In the genomic region with DNA sequence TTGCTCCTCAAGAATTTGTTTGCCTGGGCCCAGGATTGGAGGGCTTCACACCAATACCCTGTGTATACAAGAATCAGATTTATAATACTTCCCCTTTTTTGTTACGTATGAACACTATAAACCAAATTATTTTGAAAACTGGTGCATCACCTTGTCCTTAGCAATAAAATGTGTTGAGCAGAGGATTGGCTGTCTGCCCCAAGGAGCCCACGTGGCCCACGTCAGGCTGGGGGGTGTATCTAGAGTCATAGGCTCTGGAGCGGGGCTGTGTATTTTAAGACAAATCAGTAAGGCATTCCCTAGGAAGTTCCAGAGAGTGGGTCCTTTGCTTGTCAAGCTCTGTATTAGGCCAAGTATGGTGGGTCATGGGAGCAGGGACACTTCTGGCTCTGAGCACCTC, we compare ENCODE assay signal across 15 cellular contexts. TPM values are rescaled to one million over a fixed set of nuclear protein-coding genes. Genes with fewer than 3 reads are reported as not detected.
DNase-seq lines count a peak whose midpoint lies in the region; ATAC-seq, FAIRE-seq and TF ChIP-seq lines count a peak whose summit lies in the region.
"Had no signal": no experiment of that assay in that cellular context is flagged by ENCODE, and none has a peak within 500 bp of the region (broad histone marks: within the 10 kb centered on the region; RNA-seq: fewer than 3 reads in every experiment).

No MANE protein-coding gene starts in this region.

- no peaks in the 10 kb centered on the region for H3K27me3 ChIP-seq in CD4-positive, alpha-beta T cell (ENCODE audit: control insufficient read depth, insufficient read depth, low read length)
- no peaks in the 10 kb centered on the region for H3K27me3 ChIP-seq in HL-60 (ENCODE audit: insufficient read depth, poor library complexity, severe bottlenecking)
- H3K27me3 ChIP-seq in small intestine (ENCODE audit: control insufficient read depth in 2 of 2, insufficient read depth in 2 of 2, low read length in 2 of 2), result no peaks in the 10 kb centered on the region
- H3K27me3 ChIP-seq: esophagus squamous epithelium, left lung, Peyer's patch had no signal

- TF ChIP-seq CTCF in CD4-positive, alpha-beta T cell (IDR thresholded peaks at IDR 0.05), result no peak
- TF ChIP-seq CTCF in HL-60 (IDR thresholded peaks at IDR 0.05; ENCODE audit: insufficient read depth, low read length), result no peak
- no peak for TF ChIP-seq CTCF in activated CD8-positive, alpha-beta T cell treated with anti-CD3 and anti-CD28 coated beads for 36 hours (IDR thresholded peaks at IDR 0.05)

- no peaks in the 10 kb centered on the region for H3K4me1 ChIP-seq in small intestine (ENCODE audit: control insufficient read depth in 2 of 2, insufficient read depth in 1 of 2, low read depth in 1 of 2, low read length in 1 of 2)

- intact Hi-C loops in CD4-positive, alpha-beta T cell (cut with DNase I, micrococcal nuclease), result loop anchor here in 1 of 2 experiments (5.0 to 10.0 kb wide), 2 partner anchors 242 to 1879 kb away; a partner anchor contains a TSS
- intact Hi-C loops in activated CD8-positive, alpha-beta T cell treated with anti-CD3 and anti-CD28 coated beads for 36 hours (cut with micrococcal nuclease), result no loop called here

- H3K27ac ChIP-seq in CD4-positive, alpha-beta T cell (ENCODE audit: low read depth, low read length), result no peak overlapping the region
- H3K27ac ChIP-seq in HL-60 (replicated peaks) (peak overlapping the region; percentile 83), small intestine (ENCODE audit: low read depth in 1 of 2, low read length in 1 of 2) (no peak overlapping the region)
- H3K27ac ChIP-seq: coronary artery, esophagus squamous epithelium, left lung, Peyer's patch had no signal

- H3K27ac Mint-ChIP-seq in CD4-positive, alpha-beta T cell, result peak overlapping the region; percentile 30
- H3K27ac Mint-ChIP-seq in activated CD8-positive, alpha-beta T cell treated with anti-CD3 and anti-CD28 coated beads for 36 hours, result no peak overlapping the region
- peak overlapping the region in 3 of 10 donors; percentile 32 to 59 (median 50) for H3K27ac Mint-ChIP-seq in naive thymus-derived CD8-positive, alpha-beta T cell

- POLR2A ChIA-PET in CD4-positive, alpha-beta T cell (lab: Charles Lee), result no interaction called here
- POLR2A ChIA-PET in activated CD8-positive, alpha-beta T cell treated with anti-CD3 and anti-CD28 coated beads for 36 hours (lab: Charles Lee), result interaction anchor here (0.7 to 3.6 kb wide), 2 partner anchors 55 to 251 kb away, joined by 3 to 24 read pairs; a partner anchor contains a TSS
- POLR2A ChIA-PET in naive thymus-derived CD8-positive, alpha-beta T cell (lab: Charles Lee), result interaction anchor here (0.7 to 2.1 kb wide), 2 partner anchors 55 to 926 kb away, joined by 3 to 5 read pairs; a partner anchor contains a TSS

- CTCF ChIA-PET in CD4-positive, alpha-beta T cell (lab: Charles Lee), result no interaction called here
- CTCF ChIA-PET in activated CD8-positive, alpha-beta T cell treated with anti-CD3 and anti-CD28 coated beads for 36 hours (lab: Charles Lee), result interaction anchor here (0.9 to 1.9 kb wide), 2 partner anchors 226 to 230 kb away, joined by 4 to 7 read pairs; no protein-coding TSS in a partner anchor

- no peaks in the 10 kb centered on the region for H3K9me3 Mint-ChIP-seq in CD4-positive, alpha-beta T cell
- H3K9me3 Mint-ChIP-seq in activated CD8-positive, alpha-beta T cell treated with anti-CD3 and anti-CD28 coated beads for 36 hours, result no peaks in the 10 kb centered on the region
- no peaks in the 10 kb centered on the region for H3K9me3 Mint-ChIP-seq in naive thymus-derived CD8-positive, alpha-beta T cell

- no peak for DNase-seq in CD4-positive, alpha-beta T cell
- no peak for DNase-seq in HL-60 (ENCODE audit: low read depth in 1 of 2, low spot score in 1 of 2)
- no peak for DNase-seq in activated CD8-positive, alpha-beta T cell treated with anti-CD3 and anti-CD28 coated beads for 36 hours
- DNase-seq in naive thymus-derived CD8-positive, alpha-beta T cell, result no peak
- DNase-seq in GM12892 (ENCODE audit: insufficient read length), result no peak
- DNase-seq in SKM-1 treated with dmso at 0.1 percent for 144 hours (lab: John Stamatoyannopoulos, UW; ENCODE audit: unreplicated experiment), result no peak
- no peak for DNase-seq in small intestine
- DNase-seq: esophagus squamous epithelium; hippocampal formation; left lung; NCI-H1092; Peyer's patch; stimulated activated CD4-positive, alpha-beta T cell treated with anti-CD3 and anti-CD28 coated beads, Interleukin-4, amount 100 ng/mL, for 4 hours had no signal

- ATAC-seq in CD4-positive, alpha-beta T cell (ENCODE audit: poor library complexity), result no peak
- ATAC-seq in activated CD8-positive, alpha-beta T cell treated with anti-CD3 and anti-CD28 coated beads for 36 hours, result no peak
- no peak for ATAC-seq in naive thymus-derived CD8-positive, alpha-beta T cell
- ATAC-seq: left lung, sciatic nerve had no signal

- peak overlapping the region; percentile 91 for H3K4me3 Mint-ChIP-seq in CD4-positive, alpha-beta T cell
- peak overlapping the region; percentile 81 for H3K4me3 Mint-ChIP-seq in activated CD8-positive, alpha-beta T cell treated with anti-CD3 and anti-CD28 coated beads for 36 hours
- peak overlapping the region in 6 of 10 donors; percentile 34 to 90 (median 84) for H3K4me3 Mint-ChIP-seq in naive thymus-derived CD8-positive, alpha-beta T cell

- 71 to 87% (median 82%) methylated on average over 4 of the region's 4 CpGs for WGBS in small intestine, 3 donors

- H3K4me3 ChIP-seq in HL-60 (replicated peaks; ENCODE audit: insufficient read depth, low read length) (no peak overlapping the region), small intestine (ENCODE audit: low read depth in 1 of 2, low read length in 2 of 2) (no peak overlapping the region)
- H3K4me3 ChIP-seq: coronary artery, esophagus squamous epithelium, left lung, Peyer's patch had no signal

- peaks cover 56% of the 10 kb centered on the region for H3K36me3 Mint-ChIP-seq in CD4-positive, alpha-beta T cell (ENCODE audit: low read depth)
- H3K36me3 Mint-ChIP-seq in activated CD8-positive, alpha-beta T cell treated with anti-CD3 and anti-CD28 coated beads for 36 hours (ENCODE audit: low read depth), result peaks cover 28% of the 10 kb centered on the region
- H3K36me3 Mint-ChIP-seq in naive thymus-derived CD8-positive, alpha-beta T cell, result peaks cover 0 to 51% (median 5%) of the 10 kb centered on the region in 3 donors

- H3K36me3 ChIP-seq in small intestine (ENCODE audit: control insufficient read depth in 2 of 2, insufficient read depth in 2 of 2, low read length in 2 of 2), result peaks cover 7 to 22% of the 10 kb centered on the region in 2 donors

- no peak for TF ChIP-seq POLR2A in GM12892 (IDR thresholded peaks at IDR 0.05; ENCODE audit: low read depth, low read length)

- peaks cover 28% of the 10 kb centered on the region for H3K4me1 Mint-ChIP-seq in CD4-positive, alpha-beta T cell (ENCODE audit: low read depth)
- peaks cover 26% of the 10 kb centered on the region for H3K4me1 Mint-ChIP-seq in activated CD8-positive, alpha-beta T cell treated with anti-CD3 and anti-CD28 coated beads for 36 hours (ENCODE audit: low read depth)
- peaks cover 19 to 32% (median 31%) of the 10 kb centered on the region in 4 donors for H3K4me1 Mint-ChIP-seq in naive thymus-derived CD8-positive, alpha-beta T cell

- no peaks in the 10 kb centered on the region for H3K27me3 Mint-ChIP-seq in CD4-positive, alpha-beta T cell
- no peaks in the 10 kb centered on the region for H3K27me3 Mint-ChIP-seq in activated CD8-positive, alpha-beta T cell treated with anti-CD3 and anti-CD28 coated beads for 36 hours
- H3K27me3 Mint-ChIP-seq in naive thymus-derived CD8-positive, alpha-beta T cell, result no peaks in the 10 kb centered on the region

- no peaks in the 10 kb centered on the region for H3K9me3 ChIP-seq in CD4-positive, alpha-beta T cell (ENCODE audit: control insufficient read depth, low read length)
- H3K9me3 ChIP-seq in small intestine (ENCODE audit: control insufficient read depth, low read depth), result no peaks in the 10 kb centered on the region
- H3K9me3 ChIP-seq: esophagus squamous epithelium, left lung, Peyer's patch had no signal

- FAIRE-seq in GM12892 (lab: Jason Lieb, UNC) (no peak), small intestine (lab: Jason Lieb, UNC) (no peak)

RNA-seq across cellular contexts. Expression of a gene that starts 2.0 kb away (rescaled TPM):
- 10 to 100 TPM; 17.6 to 20.5 TPM for total RNA-seq in CD4-positive, alpha-beta T cell
- total RNA-seq in activated CD8-positive, alpha-beta T cell treated with anti-CD3 and anti-CD28 coated beads for 36 hours, result 10 to 100 TPM; 14.5 to 20.0 TPM
- total RNA-seq in naive thymus-derived CD8-positive, alpha-beta T cell, result 10 to 100 TPM; 21.9 to 23.0 TPM
- polyA plus RNA-seq in naive thymus-derived CD8-positive, alpha-beta T cell, result 10 to 100 TPM in 1 of 3 donors, 1 to 10 TPM in 2; 7.5 to 10.9 (median 9.9) TPM
- polyA plus RNA-seq in GM12892 (2012; ENCODE audit: missing spikeins), result 16.3 TPM
- polyA plus RNA-seq in small intestine, result 1 to 10 TPM; 1.1 to 5.2 (median 2.2) TPM

RNA-seq across cellular contexts. Expression of a gene that starts 55.4 kb away (rescaled TPM):
- 10 to 100 TPM; 17.4 to 21.2 TPM for total RNA-seq in CD4-positive, alpha-beta T cell
- 10 to 100 TPM; 31.0 to 34.0 TPM for total RNA-seq in activated CD8-positive, alpha-beta T cell treated with anti-CD3 and anti-CD28 coated beads for 36 hours
- 10 to 100 TPM; 33.8 to 36.8 TPM for total RNA-seq in naive thymus-derived CD8-positive, alpha-beta T cell
- 1 to 10 TPM; 4.2 to 8.2 (median 6.6) TPM for polyA plus RNA-seq in naive thymus-derived CD8-positive, alpha-beta T cell
- 15.6 TPM for polyA plus RNA-seq in GM12892 (2012; ENCODE audit: missing spikeins)
- 10 to 100 TPM; 19.2 to 36.0 (median 32.8) TPM for polyA plus RNA-seq in small intestine
